8 cellular contexts compared by ENCODE assay signal in genomic region chr7:95686109-95686508, GRCh38.
A peak's percentile ranks its signal among the peaks of the same experiment; 100 is the strongest.
DNase-seq lines count a peak whose midpoint lies in the region; ATAC-seq and TF ChIP-seq lines count a peak whose summit lies in the region.

No MANE protein-coding gene starts in this region.

- H3K4me1 Mint-ChIP-seq in activated B cell treated with CpG ODN at 0.5 μM for 24 hours = peaks cover 4% of the 10 kb centered on the region
- peaks cover 0 to 4% (median 0%) of the 10 kb centered on the region in 4 donors for H3K4me1 Mint-ChIP-seq in CD4-positive, alpha-beta memory T cell

- WGBS in right cardiac atrium = 8% methylated on average over 4 of the region's 4 CpGs

- TF ChIP-seq CTCF in AG09309 (IDR thresholded peaks at IDR 0.05; ENCODE audit: control insufficient read depth, insufficient read depth, low read depth, low read length, missing control alignments) (peak; percentile 55), activated B cell treated with CpG ODN at 0.5 μM for 24 hours (IDR thresholded peaks at IDR 0.05) (no peak)

- H3K27me3 Mint-ChIP-seq in activated B cell treated with CpG ODN at 0.5 μM for 24 hours = no peaks in the 10 kb centered on the region
- peaks cover 0 to 1% of the 10 kb centered on the region in 2 donors for H3K27me3 Mint-ChIP-seq in CD4-positive, alpha-beta memory T cell

- no peaks in the 10 kb centered on the region for H3K27me3 ChIP-seq in right cardiac atrium (ENCODE audit: control insufficient read depth, insufficient read depth)
- H3K27me3 ChIP-seq in CD4-positive, alpha-beta memory T cell (ENCODE audit: insufficient read depth, low read length) = no peaks in the 10 kb centered on the region

- intact Hi-C loops in activated B cell treated with CpG ODN at 0.5 μM for 24 hours (cut with micrococcal nuclease) = loop anchor here (1.0 to 5.0 kb wide), 3 partner anchors 79 to 175 kb away; no protein-coding TSS in a partner anchor
- intact Hi-C loops in right cardiac atrium (cut with DNase I) = loop anchor here (5.0 to 10.0 kb wide), 4 partner anchors 91 to 174 kb away; partner anchors contain the start of gene PDK4 (in 2 of the 4)
- intact Hi-C loops in sciatic nerve (cut with DNase I) = loop anchor here (2.0 to 5.0 kb wide), 2 partner anchors 159 to 175 kb away; no protein-coding TSS in a partner anchor
- intact Hi-C loops in CD4-positive, alpha-beta memory T cell (cut with micrococcal nuclease) = no loop called here

- no peaks in the 10 kb centered on the region for H3K36me3 ChIP-seq in CD4-positive, alpha-beta memory T cell (ENCODE audit: insufficient read depth, low read length)

- POLR2A ChIA-PET in activated B cell treated with CpG ODN at 0.5 μM for 24 hours (lab: Charles Lee) = no interaction called here
- POLR2A ChIA-PET in CD4-positive, alpha-beta memory T cell (lab: Charles Lee; ENCODE audit: partially characterized antibody) = no interaction called here

- H3K4me3 Mint-ChIP-seq in activated B cell treated with CpG ODN at 0.5 μM for 24 hours = no peak overlapping the region
- no peak overlapping the region for H3K4me3 Mint-ChIP-seq in CD4-positive, alpha-beta memory T cell

- ATAC-seq in GM19351 (IDR thresholded peaks at IDR 0.05; ENCODE audit: unreplicated experiment) (peak; percentile 31), activated B cell treated with CpG ODN at 0.5 μM for 24 hours (ENCODE audit: low read depth) (peak; percentile 82), right cardiac atrium (peak; percentile 73 to 79), sciatic nerve (peak; percentile 55), GM18858 (IDR thresholded peaks at IDR 0.05; ENCODE audit: unreplicated experiment) (no peak)

- H3K9me3 Mint-ChIP-seq in activated B cell treated with CpG ODN at 0.5 μM for 24 hours = no peaks in the 10 kb centered on the region
- H3K9me3 Mint-ChIP-seq in CD4-positive, alpha-beta memory T cell = peaks cover 0 to 2% (median 0%) of the 10 kb centered on the region in 8 donors

- CTCF ChIA-PET in activated B cell treated with CpG ODN at 0.5 μM for 24 hours (lab: Charles Lee) = interaction anchor here (0.6 to 8.2 kb wide), 15 partner anchors 9 to 1237 kb away, joined by 3 to 324 read pairs (median 5); no protein-coding TSS in a partner anchor
- CTCF ChIA-PET in CD4-positive, alpha-beta memory T cell (lab: Charles Lee; ENCODE audit: partially characterized antibody) = no interaction called here

- H3K4me3 ChIP-seq in AG09309 (ENCODE audit: control insufficient read depth, low read depth, low read length) = no peak overlapping the region
- H3K4me3 ChIP-seq in right cardiac atrium (ENCODE audit: low read length) = no peak overlapping the region
- no peak overlapping the region for H3K4me3 ChIP-seq in CD4-positive, alpha-beta memory T cell (ENCODE audit: low read length in 2 of 2)

- H3K27ac Mint-ChIP-seq in activated B cell treated with CpG ODN at 0.5 μM for 24 hours = no peak overlapping the region
- H3K27ac Mint-ChIP-seq in CD4-positive, alpha-beta memory T cell = no peak overlapping the region

- no peaks in the 10 kb centered on the region for H3K36me3 Mint-ChIP-seq in activated B cell treated with CpG ODN at 0.5 μM for 24 hours (ENCODE audit: low read depth)
- H3K36me3 Mint-ChIP-seq in CD4-positive, alpha-beta memory T cell = no peaks in the 10 kb centered on the region

- H3K27ac ChIP-seq in right cardiac atrium (ENCODE audit: low read length) = no peak overlapping the region
- no peak overlapping the region for H3K27ac ChIP-seq in CD4-positive, alpha-beta memory T cell (ENCODE audit: low read depth, low read length)

- DNase-seq in AG09309 (ENCODE audit: low read depth) (no peak), NCI-H2107 treated with DMSO at 0.1 percent for 48 hours (lab: John Stamatoyannopoulos, UW; ENCODE audit: unreplicated experiment) (peak; percentile 86), activated B cell treated with CpG ODN at 0.5 μM for 24 hours (no peak), right cardiac atrium (peak; percentile 53 to 70 (median 55)), sciatic nerve (ENCODE audit: low spot score) (no peak)
- DNase-seq in CD4-positive, alpha-beta memory T cell = no peak

- no peaks in the 10 kb centered on the region for H3K9me3 ChIP-seq in right cardiac atrium (ENCODE audit: control insufficient read depth, low read length)
- no peaks in the 10 kb centered on the region for H3K9me3 ChIP-seq in CD4-positive, alpha-beta memory T cell (ENCODE audit: control insufficient read depth in 1 of 2, low read length in 2 of 2)

- H3K4me1 ChIP-seq in right cardiac atrium (ENCODE audit: control insufficient read depth, insufficient read depth, low read length) = no peaks in the 10 kb centered on the region
- H3K4me1 ChIP-seq in CD4-positive, alpha-beta memory T cell (ENCODE audit: insufficient read depth, low read length) = no peaks in the 10 kb centered on the region

Comparison
In these comparisons a context has a peak if more than half of its experiments do, and no peak if none do; other contexts are left out.
1. DNase-seq: peak in NCI-H2107 treated with DMSO at 0.1 percent for 48 hours (single experiment) and right cardiac atrium (3 of 3); none in AG09309 (single experiment), activated B cell treated with CpG ODN at 0.5 μM for 24 hours (single experiment), sciatic nerve (single experiment) and CD4-positive, alpha-beta memory T cell (0 of 5).